ENCODE assay signal across 23 cellular contexts in genomic region chr13:31887311-31887710, GRCh38.
DNase-seq lines count a peak whose midpoint lies in the region; ATAC-seq and TF ChIP-seq lines count a peak whose summit lies in the region.
"Had no signal": no experiment of that assay in that cellular context is flagged by ENCODE, and none has a peak within 500 bp of the region (broad histone marks: within the 10 kb centered on the region; RNA-seq: fewer than 3 reads in every experiment).

No MANE protein-coding gene starts in this region.

- no peak overlapping the region for H3K27ac ChIP-seq in neural progenitor cell
- no peak overlapping the region for H3K27ac ChIP-seq in CD8-positive, alpha-beta T cell (ENCODE audit: low read depth, low read length)
- H3K27ac ChIP-seq: KMS-11, sigmoid colon, vagina had no signal

- H3K4me1 ChIP-seq in neural progenitor cell: no peaks in the 10 kb centered on the region
- H3K4me1 ChIP-seq in CD8-positive, alpha-beta T cell (ENCODE audit: insufficient read depth, low read length): no peaks in the 10 kb centered on the region
- H3K4me1 ChIP-seq: Caco-2 had no signal

- no peak for TF ChIP-seq CTCF in AG10803 (conservative IDR thresholded peaks at IDR 0.05; ENCODE audit: low read length)
- no peak for TF ChIP-seq CTCF in neural progenitor cell (IDR thresholded peaks at IDR 0.05)
- TF ChIP-seq CTCF in WTC11 (IDR thresholded peaks at IDR 0.05): no peak
- TF ChIP-seq CTCF in CD8-positive, alpha-beta T cell (IDR thresholded peaks at IDR 0.05): no peak

- H3K27me3 ChIP-seq in neural progenitor cell: no peaks in the 10 kb centered on the region
- H3K27me3 ChIP-seq in CD8-positive, alpha-beta T cell (ENCODE audit: insufficient read depth, low read length): no peaks in the 10 kb centered on the region
- H3K27me3 ChIP-seq: sigmoid colon, vagina had no signal

- ATAC-seq in WTC11: no peak
- ATAC-seq in CD8-positive, alpha-beta T cell: no peak
- ATAC-seq: activated T-cell treated with anti-CD3 and anti-CD28 coated beads, Interleukin-2, amount 50 U/mL, for 4 hours had no signal

- H3K9me3 Mint-ChIP-seq in neural progenitor cell (no peaks in the 10 kb centered on the region), WTC11 (no peaks in the 10 kb centered on the region)
- H3K9me3 Mint-ChIP-seq in CD8-positive, alpha-beta T cell: no peaks in the 10 kb centered on the region
- H3K9me3 Mint-ChIP-seq: activated CD4-positive, alpha-beta memory T cell treated with anti-CD3 and anti-CD28 coated beads, Interleukin-2, amount 10 ng/mL, durations not matched to agents 7 days and 5 days; activated T-cell treated with anti-CD3 and anti-CD28 coated beads, Interleukin-2, amount 50 U/mL, for 4 hours had no signal

- POLR2A ChIA-PET in WTC11 (lab: Charles Lee): no interaction called here
- POLR2A ChIA-PET in CD8-positive, alpha-beta T cell (lab: Charles Lee): no interaction called here

- H3K4me2 ChIP-seq in neural progenitor cell: no peak overlapping the region
- H3K4me2 ChIP-seq: KMS-11 had no signal

- intact Hi-C loops in CD8-positive, alpha-beta T cell (cut with DNase I, micrococcal nuclease): no loop called here

- H3K36me3 ChIP-seq in neural progenitor cell: no peaks in the 10 kb centered on the region
- H3K36me3 ChIP-seq in CD8-positive, alpha-beta T cell (ENCODE audit: insufficient read depth, low read length): no peaks in the 10 kb centered on the region
- H3K36me3 ChIP-seq: esophagus squamous epithelium, sigmoid colon, vagina had no signal

- no peaks in the 10 kb centered on the region for H3F3A ChIP-seq in neural progenitor cell (ENCODE audit: low read depth)

- H3K9me3 ChIP-seq in neural progenitor cell (ENCODE audit: low read depth): no peaks in the 10 kb centered on the region
- no peaks in the 10 kb centered on the region for H3K9me3 ChIP-seq in CD8-positive, alpha-beta T cell (ENCODE audit: low read length)
- H3K9me3 ChIP-seq: Caco-2, esophagus squamous epithelium, sigmoid colon, vagina had no signal

- no peak overlapping the region for H3K4me3 ChIP-seq in AG10803 (ENCODE audit: low read length)
- no peak overlapping the region for H3K4me3 ChIP-seq in neural progenitor cell
- no peak overlapping the region for H3K4me3 ChIP-seq in CD8-positive, alpha-beta T cell (ENCODE audit: low read depth, low read length)
- H3K4me3 ChIP-seq: esophagus squamous epithelium, sigmoid colon, vagina had no signal

- peaks cover 5% of the 10 kb centered on the region for H3K4me1 Mint-ChIP-seq in neural progenitor cell
- H3K4me1 Mint-ChIP-seq in WTC11: peaks cover 9% of the 10 kb centered on the region; the same call in 1 of the 2 replicates
- no peaks in the 10 kb centered on the region for H3K4me1 Mint-ChIP-seq in CD8-positive, alpha-beta T cell (ENCODE audit: low read depth)
- H3K4me1 Mint-ChIP-seq: activated CD4-positive, alpha-beta memory T cell treated with anti-CD3 and anti-CD28 coated beads, Interleukin-2, amount 10 ng/mL, durations not matched to agents 7 days and 5 days had no signal

- DNase-seq in AG10803 (ENCODE audit: low read depth) (peak; percentile 93), LHCN-M2 (ENCODE audit: low read depth) (peak; percentile 45), fibroblast of gingiva (ENCODE audit: low read depth) (peak; percentile 73), neural progenitor cell (ENCODE audit: low spot score) (no peak), WTC11 (ENCODE audit: low spot score) (no peak), HPDE6-E6E7 (ENCODE audit: extremely low spot score) (no peak), activated gamma-delta T cell (lab: John Stamatoyannopoulos, UW) (no peak)
- no peak for DNase-seq in CD8-positive, alpha-beta T cell
- DNase-seq: activated CD4-positive, alpha-beta memory T cell treated with anti-CD3 and anti-CD28 coated beads, Interleukin-2, amount 10 ng/mL, durations not matched to agents 7 days and 5 days; activated T-cell treated with anti-CD3 and anti-CD28 coated beads, Interleukin-2, amount 50 U/mL, for 4 hours; Caco-2; esophagus squamous epithelium; H7; kidney glomerular epithelial cell; NCI-H2107; NCI-H526; SHP77; sigmoid colon; stimulated activated CD4-positive, alpha-beta T cell treated with anti-CD3 and anti-CD28 coated beads, Interleukin-4, amount 100 ng/mL, for 1 hour; substantia nigra had no signal

- no peaks in the 10 kb centered on the region for H4K20me1 ChIP-seq in neural progenitor cell (ENCODE audit: low read depth)

- H3K4me3 Mint-ChIP-seq in neural progenitor cell: no peak overlapping the region
- no peak overlapping the region for H3K4me3 Mint-ChIP-seq in WTC11
- H3K4me3 Mint-ChIP-seq in CD8-positive, alpha-beta T cell: no peak overlapping the region
- H3K4me3 Mint-ChIP-seq: activated CD4-positive, alpha-beta memory T cell treated with anti-CD3 and anti-CD28 coated beads, Interleukin-2, amount 10 ng/mL, durations not matched to agents 7 days and 5 days; activated naive CD8-positive, alpha-beta T cell; activated T-cell treated with anti-CD3 and anti-CD28 coated beads, Interleukin-2, amount 50 U/mL, for 4 hours had no signal

- no peak overlapping the region for H3K27ac Mint-ChIP-seq in neural progenitor cell
- H3K27ac Mint-ChIP-seq in WTC11: no peak overlapping the region
- H3K27ac Mint-ChIP-seq in CD8-positive, alpha-beta T cell: no peak overlapping the region
- H3K27ac Mint-ChIP-seq: activated CD4-positive, alpha-beta memory T cell treated with anti-CD3 and anti-CD28 coated beads, Interleukin-2, amount 10 ng/mL, durations not matched to agents 7 days and 5 days; activated naive CD8-positive, alpha-beta T cell had no signal

- CTCF ChIA-PET in WTC11 (lab: Charles Lee): interaction anchor here (2.1 kb wide), 1 partner anchor 23 kb away, joined by 8 read pairs; no protein-coding TSS in a partner anchor
- CTCF ChIA-PET in CD8-positive, alpha-beta T cell (lab: Charles Lee): no interaction called here

- no peaks in the 10 kb centered on the region for H3K79me2 ChIP-seq in neural progenitor cell (ENCODE audit: low read depth)

- H3K27me3 Mint-ChIP-seq in neural progenitor cell (ENCODE audit: insufficient read depth, low read depth): peaks cover 4% of the 10 kb centered on the region
- no peaks in the 10 kb centered on the region for H3K27me3 Mint-ChIP-seq in WTC11 (ENCODE audit: low read depth)
- H3K27me3 Mint-ChIP-seq in CD8-positive, alpha-beta T cell (ENCODE audit: low read depth): peaks cover 2% of the 10 kb centered on the region
- H3K27me3 Mint-ChIP-seq: activated naive CD8-positive, alpha-beta T cell had no signal

- H2AFZ ChIP-seq in neural progenitor cell (replicated peaks): peak overlapping the region; percentile 22

- no peaks in the 10 kb centered on the region for H3K36me3 Mint-ChIP-seq in neural progenitor cell
- H3K36me3 Mint-ChIP-seq in WTC11: no peaks in the 10 kb centered on the region
- H3K36me3 Mint-ChIP-seq in CD8-positive, alpha-beta T cell: no peaks in the 10 kb centered on the region
- H3K36me3 Mint-ChIP-seq: activated naive CD8-positive, alpha-beta T cell had no signal

- H3K9ac ChIP-seq in neural progenitor cell: no peak overlapping the region
- H3K9ac ChIP-seq: KMS-11 had no signal

TF ChIP-seq in WTC11, 78 proteins besides CTCF, POLR2A, EP300 and RAD21:
- no peak for TF ChIP-seq RELA (CRISPR knock-in tag; IDR thresholded peaks at IDR 0.05; ENCODE audit: borderline replicate concordance)
- TF ChIP-seq CDX4 (CRISPR knock-in tag; IDR thresholded peaks at IDR 0.05; ENCODE audit: borderline replicate concordance): no peak
- no peak for TF ChIP-seq ZNF121 (CRISPR knock-in tag; IDR thresholded peaks at IDR 0.05)
- TF ChIP-seq, protein P1, sequence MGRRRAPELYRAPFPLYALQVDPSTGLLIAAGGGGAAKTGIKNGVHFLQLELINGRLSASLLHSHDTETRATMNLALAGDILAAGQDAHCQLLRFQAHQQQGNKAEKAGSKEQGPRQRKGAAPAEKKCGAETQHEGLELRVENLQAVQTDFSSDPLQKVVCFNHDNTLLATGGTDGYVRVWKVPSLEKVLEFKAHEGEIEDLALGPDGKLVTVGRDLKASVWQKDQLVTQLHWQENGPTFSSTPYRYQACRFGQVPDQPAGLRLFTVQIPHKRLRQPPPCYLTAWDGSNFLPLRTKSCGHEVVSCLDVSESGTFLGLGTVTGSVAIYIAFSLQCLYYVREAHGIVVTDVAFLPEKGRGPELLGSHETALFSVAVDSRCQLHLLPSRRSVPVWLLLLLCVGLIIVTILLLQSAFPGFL (CRISPR knock-in tag; IDR thresholded peaks at IDR 0.05; ENCODE audit: borderline replicate concordance): no peak
- TF ChIP-seq JUN (CRISPR knock-in tag; IDR thresholded peaks at IDR 0.05): no peak
TF ChIP-seq in WTC11: peak in this region for 0.

Comparison
In these comparisons a context has a peak if more than half of its experiments do, and no peak if none do; other contexts are left out.
1. DNase-seq: peak in AG10803 (single experiment), LHCN-M2 (single experiment) and fibroblast of gingiva (single experiment); none in neural progenitor cell (single experiment), WTC11 (single experiment), HPDE6-E6E7 (single experiment), activated gamma-delta T cell (single experiment) and CD8-positive, alpha-beta T cell (0 of 7).